Comparison of ENCODE assay signal across 3 cellular contexts in genomic region chr2:96537734-96538486, GRCh38.
TF ChIP-seq lines count a peak whose summit lies in the region.

No MANE protein-coding gene starts in this region.

TF ChIP-seq in HCT116, 20 proteins besides CTCF, POLR2A, EP300 and RAD21:
- no peak for TF ChIP-seq POLR2AphosphoS5 (IDR thresholded peaks at IDR 0.05; ENCODE audit: low read depth, low read length)
- TF ChIP-seq SIN3A (IDR thresholded peaks at IDR 0.05; ENCODE audit: low read depth) = no peak
- no peak for TF ChIP-seq FOSL1 (IDR thresholded peaks at IDR 0.05; ENCODE audit: low read depth)
- TF ChIP-seq EZH2phosphoT487 (IDR thresholded peaks at IDR 0.05; ENCODE audit: borderline replicate concordance) = no peak
- TF ChIP-seq EGR1 (IDR thresholded peaks at IDR 0.05; ENCODE audit: low read depth) = no peak
- TF ChIP-seq SP1 (IDR thresholded peaks at IDR 0.05; ENCODE audit: low read depth) = no peak
- no peak for TF ChIP-seq EZH2 (IDR thresholded peaks at IDR 0.05)
- TF ChIP-seq, protein P1, sequence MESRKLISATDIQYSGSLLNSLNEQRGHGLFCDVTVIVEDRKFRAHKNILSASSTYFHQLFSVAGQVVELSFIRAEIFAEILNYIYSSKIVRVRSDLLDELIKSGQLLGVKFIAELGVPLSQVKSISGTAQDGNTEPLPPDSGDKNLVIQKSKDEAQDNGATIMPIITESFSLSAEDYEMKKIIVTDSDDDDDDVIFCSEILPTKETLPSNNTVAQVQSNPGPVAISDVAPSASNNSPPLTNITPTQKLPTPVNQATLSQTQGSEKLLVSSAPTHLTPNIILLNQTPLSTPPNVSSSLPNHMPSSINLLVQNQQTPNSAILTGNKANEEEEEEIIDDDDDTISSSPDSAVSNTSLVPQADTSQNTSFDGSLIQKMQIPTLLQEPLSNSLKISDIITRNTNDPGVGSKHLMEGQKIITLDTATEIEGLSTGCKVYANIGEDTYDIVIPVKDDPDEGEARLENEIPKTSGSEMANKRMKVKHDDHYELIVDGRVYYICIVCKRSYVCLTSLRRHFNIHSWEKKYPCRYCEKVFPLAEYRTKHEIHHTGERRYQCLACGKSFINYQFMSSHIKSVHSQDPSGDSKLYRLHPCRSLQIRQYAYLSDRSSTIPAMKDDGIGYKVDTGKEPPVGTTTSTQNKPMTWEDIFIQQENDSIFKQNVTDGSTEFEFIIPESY (IDR thresholded peaks at IDR 0.05; ENCODE audit: extremely low read depth, insufficient replicate concordance, low read length) = no peak
- no peak for TF ChIP-seq ATF3 (IDR thresholded peaks at IDR 0.05)
- no peak for TF ChIP-seq ZNF274 (IDR thresholded peaks at IDR 0.05; ENCODE audit: low read depth, low read length)
- TF ChIP-seq CEBPB (IDR thresholded peaks at IDR 0.05; ENCODE audit: low read depth) = no peak
- no peak for TF ChIP-seq JUND (IDR thresholded peaks at IDR 0.05)
- no peak for TF ChIP-seq CBX3 (IDR thresholded peaks at IDR 0.05; ENCODE audit: low read depth)
- TF ChIP-seq SRF (IDR thresholded peaks at IDR 0.05; ENCODE audit: low read depth) = no peak
- TF ChIP-seq YY1 (IDR thresholded peaks at IDR 0.05; ENCODE audit: extremely low read depth, insufficient replicate concordance, low read depth, low read length) = no peak
- TF ChIP-seq, protein P2, sequence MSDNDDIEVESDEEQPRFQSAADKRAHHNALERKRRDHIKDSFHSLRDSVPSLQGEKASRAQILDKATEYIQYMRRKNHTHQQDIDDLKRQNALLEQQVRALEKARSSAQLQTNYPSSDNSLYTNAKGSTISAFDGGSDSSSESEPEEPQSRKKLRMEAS (IDR thresholded peaks at IDR 0.05) = no peak
- no peak for TF ChIP-seq ZFX (IDR thresholded peaks at IDR 0.05)
- no peak for TF ChIP-seq REST (IDR thresholded peaks at IDR 0.05; ENCODE audit: low read depth)
TF ChIP-seq in HCT116: peak in this region for 0.

TF ChIP-seq in H1, 55 proteins besides CTCF, POLR2A, EP300 and RAD21:
- peak; percentile 8 for TF ChIP-seq KDM4A (IDR thresholded peaks at IDR 0.05; ENCODE audit: low read depth, low read length, severe bottlenecking)
- no peak for TF ChIP-seq GTF2F1 (IDR thresholded peaks at IDR 0.05; ENCODE audit: borderline replicate concordance, low read depth, low read length)
- peak; percentile 59 for TF ChIP-seq EZH2 (IDR thresholded peaks at IDR 0.05; ENCODE audit: low read depth, low read length, severe bottlenecking)
- TF ChIP-seq SUZ12 (IDR thresholded peaks at IDR 0.05; ENCODE audit: low read length) = peak; percentile 82
- no peak for TF ChIP-seq CBX5 (IDR thresholded peaks at IDR 0.05; ENCODE audit: low read depth, low read length)
- no peak for TF ChIP-seq JUN (IDR thresholded peaks at IDR 0.05; ENCODE audit: low read depth, low read length)

TF ChIP-seq in HEK293T, 16 proteins besides CTCF, POLR2A, EP300 and RAD21:
- no peak for TF ChIP-seq CTBP1 (IDR thresholded peaks at IDR 0.05; ENCODE audit: borderline replicate concordance)
